10 cellular contexts compared by ENCODE assay signal in genomic region chr12:124686885-124687694, GRCh38.
DNase-seq lines count a peak whose midpoint lies in the region; ATAC-seq and TF ChIP-seq lines count a peak whose summit lies in the region.
"Had no signal": no experiment of that assay in that cellular context is flagged by ENCODE, and none has a peak within 500 bp of the region (broad histone marks: within the 10 kb centered on the region; RNA-seq: fewer than 3 reads in every experiment).

No MANE protein-coding gene starts in this region.

- intact Hi-C loops in Calu3 (cut with micrococcal nuclease; ENCODE audit: unreplicated experiment), result no loop called here

- H3K27ac Mint-ChIP-seq in Calu3 (ENCODE audit: unreplicated experiment), result peak overlapping the region; percentile 6
- peak overlapping the region; percentile 56 to 61 for H3K27ac Mint-ChIP-seq in T-cell

- no peaks in the 10 kb centered on the region for H3K9me3 Mint-ChIP-seq in Calu3 (ENCODE audit: low read depth, unreplicated experiment)
- H3K9me3 Mint-ChIP-seq in T-cell, result peaks cover 0 to 5% (median 0%) of the 10 kb centered on the region in 3 donors

- H3K9ac ChIP-seq in rectal smooth muscle tissue (ENCODE audit: low read length), result no peak overlapping the region

- CTCF ChIA-PET in Calu3 (lab: Charles Lee) (no interaction called here), T-cell (lab: Charles Lee) (no interaction called here)

- no peak overlapping the region for H3K4me3 Mint-ChIP-seq in Calu3 (ENCODE audit: low read depth, unreplicated experiment)
- peak overlapping the region; percentile 35 to 71 (median 52) for H3K4me3 Mint-ChIP-seq in T-cell

- H3K27ac ChIP-seq in epithelial cell of prostate (peak overlapping the region; percentile 59), rectal smooth muscle tissue (ENCODE audit: low read depth, low read length) (peak overlapping the region; percentile 64)

- H3K27me3 Mint-ChIP-seq in Calu3 (ENCODE audit: unreplicated experiment), result no peaks in the 10 kb centered on the region
- H3K27me3 Mint-ChIP-seq in T-cell, result peaks cover 0 to 3% of the 10 kb centered on the region in 2 donors

- BruUV-seq in Calu3 (replicated peaks; lab: Mats Ljungman, UMichigan), result no TSS peak

- no peak overlapping the region for H3K4me3 ChIP-seq in rectal smooth muscle tissue (ENCODE audit: low read length)
- H3K4me3 ChIP-seq: mucosa of descending colon had no signal

- H3K4me1 ChIP-seq in rectal smooth muscle tissue (ENCODE audit: control insufficient read depth, insufficient read depth, low read length), result peaks cover 30% of the 10 kb centered on the region

- DNase-seq in Calu3 (no peak), T-cell (peak in 2 of 34 experiments; percentile 1 to 9), epithelial cell of prostate (ENCODE audit: low read depth, low spot score) (no peak), DMS 273 (lab: John Stamatoyannopoulos, UW; ENCODE audit: unreplicated experiment) (no peak), anterior cingulate cortex (lab: John Stamatoyannopoulos, UW) (no peak)
- DNase-seq in stimulated activated CD8-positive, alpha-beta memory T cell treated with anti-CD3 and anti-CD28 coated beads, Interleukin-4, amount 100 ng/mL, for 48 hours, result no peak
- DNase-seq: mucosa of descending colon, T-helper 9 cell had no signal

- H3K36me3 Mint-ChIP-seq in Calu3 (ENCODE audit: insufficient read depth, unreplicated experiment) (peaks cover 16% of the 10 kb centered on the region), T-cell (no peaks in the 10 kb centered on the region)

- no peaks in the 10 kb centered on the region for H3K27me3 ChIP-seq in rectal smooth muscle tissue (ENCODE audit: control insufficient read depth, insufficient read depth, low read length)

- peak; percentile 32 to 64 (median 45) for ATAC-seq in T-cell (replicated peaks in 1 of 4)
- ATAC-seq in GM21515 (IDR thresholded peaks at IDR 0.05; ENCODE audit: unreplicated experiment), result no peak
- ATAC-seq: mucosa of descending colon had no signal

- peaks cover 67% of the 10 kb centered on the region for H3K4me1 Mint-ChIP-seq in Calu3 (ENCODE audit: low read depth, unreplicated experiment)
- peaks cover 20 to 26% (median 22%) of the 10 kb centered on the region in 3 donors for H3K4me1 Mint-ChIP-seq in T-cell

- no peaks in the 10 kb centered on the region for H3K36me3 ChIP-seq in rectal smooth muscle tissue (ENCODE audit: control insufficient read depth, insufficient read depth, low read length)

- TF ChIP-seq CTCF in Calu3 (IDR thresholded peaks at IDR 0.05; ENCODE audit: unreplicated experiment), result no peak

- POLR2A ChIA-PET in T-cell (lab: Charles Lee), result no interaction called here
